Comparison of ENCODE assay signal across 21 cellular contexts in genomic region chr13:36872621-36873020, GRCh38. TPM values are rescaled to one million over a fixed set of nuclear protein-coding genes. Genes with fewer than 3 reads are reported as not detected.
A peak's percentile ranks its signal among the peaks of the same experiment; 100 is the strongest.
DNase-seq lines count a peak whose midpoint lies in the region; ATAC-seq and TF ChIP-seq lines count a peak whose summit lies in the region.
"Had no signal": no experiment of that assay in that cellular context is flagged by ENCODE, and none has a peak within 500 bp of the region (broad histone marks: within the 10 kb centered on the region; RNA-seq: fewer than 3 reads in every experiment).

No MANE protein-coding gene starts in this region.

- TF ChIP-seq POLR2A in HCT116 (IDR thresholded peaks at IDR 0.05; ENCODE audit: borderline replicate concordance, extremely low read depth, insufficient read depth, insufficient read length), result no peak

- no TSS peak for BruUV-seq in HCT116 (replicated peaks; lab: Mats Ljungman, UMichigan)

- H3K9ac ChIP-seq in HCT116 (ENCODE audit: low read length) (no peak overlapping the region), colonic mucosa (ENCODE audit: low read depth in 2 of 2, low read length in 2 of 2) (no peak overlapping the region)

- DNase-seq in BE2C (peak; percentile 64), HCT116 (ENCODE audit: low read depth, low spot score) (no peak), colonic mucosa (peak; percentile 29), medulla oblongata (ENCODE audit: extremely low spot score) (peak; percentile 78), NCI-H2029 treated with DMSO at 0.1 percent for 48 hours (lab: John Stamatoyannopoulos, UW) (no peak), DMS79 (lab: John Stamatoyannopoulos, UW) (no peak)
- DNase-seq in activated naive CD8-positive, alpha-beta T cell treated with anti-CD3 and anti-CD28 coated beads for 36 hours, result no peak
- DNase-seq: activated B cell treated with CpG ODN at 0.5 μM for 24 hours; Calu3; dermis blood vessel endothelial cell; glutamatergic neuron; MV-4-11; NCI-H345; ovary; SHP77 treated with DMSO at 0.1 percent for 48 hours; stimulated activated CD4-positive, alpha-beta T cell treated with anti-CD3 and anti-CD28 coated beads, Interleukin-4, amount 100 ng/mL, for 4 hours; T-helper 2 cell had no signal

- no peaks in the 10 kb centered on the region for H3K79me2 ChIP-seq in HCT116 (ENCODE audit: insufficient read depth, low read length)

- CTCF ChIA-PET in HCT116 (lab: Charles Lee), result interaction anchor here (1.1 kb wide), 1 partner anchor 109 kb away, joined by 3 read pairs; no protein-coding TSS in a partner anchor

- no peaks in the 10 kb centered on the region for H3K4me1 Mint-ChIP-seq in activated naive CD8-positive, alpha-beta T cell treated with anti-CD3 and anti-CD28 coated beads for 36 hours
- H3K4me1 Mint-ChIP-seq: activated B cell treated with CpG ODN at 0.5 μM for 24 hours, IgD-negative memory B cell had no signal

- TF ChIP-seq RAD21 in HCT116 (IDR thresholded peaks at IDR 0.05; ENCODE audit: low read depth), result no peak

- no peak overlapping the region for H3K4me3 Mint-ChIP-seq in activated naive CD8-positive, alpha-beta T cell treated with anti-CD3 and anti-CD28 coated beads for 36 hours
- H3K4me3 Mint-ChIP-seq: activated B cell treated with CpG ODN at 0.5 μM for 24 hours, IgD-negative memory B cell had no signal

- H3K4me1 ChIP-seq in BE2C, result peaks cover 17% of the 10 kb centered on the region
- H3K4me1 ChIP-seq in HCT116 (ENCODE audit: control insufficient read depth in 1 of 2, insufficient read depth in 2 of 2, low read length in 2 of 2), result 0 out of 4 replicates have a peak, but pooled peaks cover 0 to 3% of the 10 kb centered on the region in 2 experiments
- H3K4me1 ChIP-seq in colonic mucosa, result no peaks in the 10 kb centered on the region

- peak overlapping the region; percentile 45 for H3K4me2 ChIP-seq in HCT116 (ENCODE audit: low read length)

- H3K27ac Mint-ChIP-seq in activated naive CD8-positive, alpha-beta T cell treated with anti-CD3 and anti-CD28 coated beads for 36 hours, result no peak overlapping the region
- H3K27ac Mint-ChIP-seq: activated B cell treated with CpG ODN at 0.5 μM for 24 hours, IgD-negative memory B cell had no signal

- H3K4me3 ChIP-seq in BE2C (ENCODE audit: low read depth, low read length) (no peak overlapping the region), HCT116 (replicated peaks in 1 of 2; ENCODE audit: low read depth in 1 of 2, low read length in 2 of 2) (no peak overlapping the region), colonic mucosa (no peak overlapping the region)
- H3K4me3 ChIP-seq: ovary, thoracic aorta had no signal

- intact Hi-C loops in HCT116 (cut with micrococcal nuclease), result no loop called here
- intact Hi-C loops in colonic mucosa (cut with DNase I), result no loop called here

- no peaks in the 10 kb centered on the region for H3K36me3 Mint-ChIP-seq in activated naive CD8-positive, alpha-beta T cell treated with anti-CD3 and anti-CD28 coated beads for 36 hours
- H3K36me3 Mint-ChIP-seq: IgD-negative memory B cell had no signal

- ATAC-seq in HCT116, result peak; percentile 97
- no peak for ATAC-seq in HG03175 (IDR thresholded peaks at IDR 0.05; ENCODE audit: unreplicated experiment)

- H3K27me3 ChIP-seq in BE2C (no peaks in the 10 kb centered on the region), HCT116 (ENCODE audit: insufficient read depth, low read length) (no peaks in the 10 kb centered on the region), colonic mucosa (no peaks in the 10 kb centered on the region)
- H3K27me3 ChIP-seq: ovary had no signal

- no peaks in the 10 kb centered on the region for H3K9me3 ChIP-seq in BE2C
- H3K9me3 ChIP-seq in HCT116 (ENCODE audit: control insufficient read depth in 1 of 2, insufficient read depth in 1 of 2, low read depth in 1 of 2, low read length in 2 of 2), result no peaks in the 10 kb centered on the region
- H3K9me3 ChIP-seq in colonic mucosa, result no peaks in the 10 kb centered on the region
- H3K9me3 ChIP-seq: ovary, thoracic aorta had no signal

- no peak overlapping the region for H2AFZ ChIP-seq in HCT116 (ENCODE audit: low read depth, low read length, poor library complexity, severe bottlenecking)

- no peaks in the 10 kb centered on the region for H3K9me2 ChIP-seq in HCT116 (ENCODE audit: insufficient read depth)

- peaks cover 18% of the 10 kb centered on the region for H3K27me3 Mint-ChIP-seq in activated naive CD8-positive, alpha-beta T cell treated with anti-CD3 and anti-CD28 coated beads for 36 hours

- TF ChIP-seq CTCF in BE2C (IDR thresholded peaks at IDR 0.05; ENCODE audit: low read depth, low read length) (peak; percentile 36), HCT116 (IDR thresholded peaks at IDR 0.05 in 2 of 3, conservative IDR thresholded peaks at IDR 0.05 in 1 of 3; ENCODE audit: borderline replicate concordance in 1 of 3, insufficient read depth in 1 of 3, low read depth in 2 of 3, low read length in 2 of 3) (no peak), colonic mucosa (IDR thresholded peaks at IDR 0.05) (no peak)

- peaks cover 89% of the 10 kb centered on the region for H3K36me3 ChIP-seq in BE2C
- no peaks in the 10 kb centered on the region for H3K36me3 ChIP-seq in HCT116 (ENCODE audit: control insufficient read depth in 1 of 2, insufficient read depth in 2 of 2, low read length in 2 of 2)
- H3K36me3 ChIP-seq in colonic mucosa, result no peaks in the 10 kb centered on the region
- H3K36me3 ChIP-seq: ovary had no signal

- RAD21 ChIA-PET in HCT116 (lab: Charles Lee; ENCODE audit: low non-redundant PET in 1 of 2, low total read pairs in 2 of 2, uncharacterized antibody in 2 of 2, unreplicated experiment in 2 of 2), result no interaction called here

- H3K27ac ChIP-seq in HCT116 (ENCODE audit: low read depth, low read length) (no peak overlapping the region), colonic mucosa (no peak overlapping the region)
- H3K27ac ChIP-seq: ovary, thoracic aorta had no signal

- POLR2A ChIA-PET in HCT116 (lab: Charles Lee), result no interaction called here

- no peaks in the 10 kb centered on the region for H3K9me3 Mint-ChIP-seq in activated naive CD8-positive, alpha-beta T cell treated with anti-CD3 and anti-CD28 coated beads for 36 hours
- H3K9me3 Mint-ChIP-seq: activated B cell treated with CpG ODN at 0.5 μM for 24 hours, IgD-negative memory B cell had no signal

- no peaks in the 10 kb centered on the region for H4K20me1 ChIP-seq in HCT116 (ENCODE audit: insufficient read depth)

TF ChIP-seq in HCT116, 20 proteins besides CTCF, POLR2A, EP300 and RAD21:
- no peak for TF ChIP-seq POLR2AphosphoS5 (IDR thresholded peaks at IDR 0.05; ENCODE audit: low read depth, low read length)

RNA-seq across cellular contexts. Expression of gene SMAD9, which starts 47.4 kb away (rescaled TPM):
- 12.6 TPM for polyA plus RNA-seq in BE2C (2012; ENCODE audit: insufficient read depth, insufficient read length, low read depth)
- total RNA-seq in HCT116 (2021; ENCODE audit: unreplicated experiment), result 4.3 TPM
- polyA plus RNA-seq in HCT116 (2012), result 1.0 and 1.4 TPM in 2 replicates
- 1 to 10 TPM; 6.5 to 7.8 TPM for total RNA-seq in colonic mucosa
- under 1 TPM; 0.10 to 0.54 TPM for total RNA-seq in activated naive CD8-positive, alpha-beta T cell treated with anti-CD3 and anti-CD28 coated beads for 36 hours
- total RNA-seq: activated B cell treated with CpG ODN at 0.5 μM for 24 hours; activated CD8-positive, alpha-beta memory T cell treated with anti-CD3 and anti-CD28 coated beads for 36 hours had no signal

RNA-seq across cellular contexts. Expression of gene RFXAP, which starts 53.6 kb away (rescaled TPM):
- 5.0 TPM for polyA plus RNA-seq in BE2C (2012; ENCODE audit: insufficient read depth, insufficient read length, low read depth)
- total RNA-seq in HCT116 (2021; ENCODE audit: unreplicated experiment) (4.4 TPM), colonic mucosa (1 to 10 TPM; 2.4 to 3.0 TPM)
- polyA plus RNA-seq in HCT116 (2012), result 1.8 and 2.4 TPM in 2 replicates
- total RNA-seq in activated naive CD8-positive, alpha-beta T cell treated with anti-CD3 and anti-CD28 coated beads for 36 hours, result 10 to 100 TPM; 12.6 to 15.6 TPM

Comparison
In these comparisons a context has a peak if more than half of its experiments do, and no peak if none do; other contexts are left out.
1. DNase-seq: peak in BE2C (single experiment), colonic mucosa (single experiment) and medulla oblongata (single experiment); none in HCT116 (single experiment), NCI-H2029 treated with DMSO at 0.1 percent for 48 hours (single experiment), DMS79 (single experiment) and activated naive CD8-positive, alpha-beta T cell treated with anti-CD3 and anti-CD28 coated beads for 36 hours (single experiment).